Comparison of ENCODE assay signal across 28 cellular contexts in genomic region chr5:32259033-32259432, GRCh38. TPM values are rescaled to one million over a fixed set of nuclear protein-coding genes. Genes with fewer than 3 reads are reported as not detected.
A peak's percentile ranks its signal among the peaks of the same experiment; 100 is the strongest.
DNase-seq lines count a peak whose midpoint lies in the region; ATAC-seq and TF ChIP-seq lines count a peak whose summit lies in the region.
"Had no signal": no experiment of that assay in that cellular context is flagged by ENCODE, and none has a peak within 500 bp of the region (broad histone marks: within the 10 kb centered on the region; RNA-seq: fewer than 3 reads in every experiment).

No MANE protein-coding gene starts in this region.

- DNase-seq in DMS79 treated with DMSO at 0.1 percent for 48 hours (lab: John Stamatoyannopoulos, UW): peak; percentile 36
- DNase-seq in DMS79 (lab: John Stamatoyannopoulos, UW): no peak
- no peak for DNase-seq in activated B cell treated with CpG ODN at 0.5 μM for 24 hours
- DNase-seq in immature natural killer cell: no peak
- DNase-seq in stimulated activated effector memory CD8-positive, alpha-beta T cell treated with anti-CD3 and anti-CD28 coated beads, Interleukin-12 subunit alpha, Interleukin-12 subunit beta, amount 100 ng/mL, for 72 hours (ENCODE audit: low spot score in 2 of 2): no peak
- DNase-seq in NAMALWA (ENCODE audit: low spot score): no peak
- no peak for DNase-seq in erythroblast (lab: John Stamatoyannopoulos, UW)
- DNase-seq: activated CD4-positive, alpha-beta memory T cell treated with anti-CD3 and anti-CD28 coated beads for 36 hours; activated CD4-positive, alpha-beta T cell treated with anti-CD3 and anti-CD28 coated beads for 1 hour; activated naive CD4-positive, alpha-beta T cell treated with anti-CD3 and anti-CD28 coated beads, Interleukin-2, amount 50 U/mL, for 16 hours; amygdala; brain microvascular endothelial cell; EL; Karpas-422; naive B cell; NCI-H1417 treated with DMSO at 0.1 percent for 48 hours; NCI-H2081 treated with DMSO at 0.1 percent for 48 hours; NCI-H2227 treated with DMSO at 0.1 percent for 48 hours; Peyer's patch; SHP77 treated with DMSO at 0.1 percent for 48 hours; stimulated activated CD4-positive, alpha-beta T cell treated with anti-CD3 and anti-CD28 coated beads, Interleukin-4, amount 100 ng/mL, for 24 hours; T-helper 2 cell; trophoblast cell had no signal

- H3K27ac Mint-ChIP-seq in activated B cell treated with CpG ODN at 0.5 μM for 24 hours (peak overlapping the region; percentile 24), immature natural killer cell (peak overlapping the region; percentile 60 to 86 (median 76))
- H3K27ac Mint-ChIP-seq in stimulated activated effector memory CD8-positive, alpha-beta T cell treated with anti-CD3 and anti-CD28 coated beads, Interleukin-12 subunit alpha, Interleukin-12 subunit beta, amount 100 ng/mL, for 72 hours: peak overlapping the region; percentile 79
- H3K27ac Mint-ChIP-seq: activated CD4-positive, alpha-beta memory T cell treated with anti-CD3 and anti-CD28 coated beads for 36 hours; activated T-helper 1 cell treated with anti-CD3 and anti-CD28 coated beads, Interleukin-12 subunit alpha, Interleukin-12 subunit beta, Interleukin-2, Interleukin-4 antibody, amounts not matched to agents 30 ng/mL and 10 ng/mL and 1 ng/mL, durations not matched to agents 14 hours and 24 hours and 36 hours; GM23338 had no signal

- no peak overlapping the region for H3K4me3 Mint-ChIP-seq in activated B cell treated with CpG ODN at 0.5 μM for 24 hours
- H3K4me3 Mint-ChIP-seq in immature natural killer cell: no peak overlapping the region
- H3K4me3 Mint-ChIP-seq in stimulated activated effector memory CD8-positive, alpha-beta T cell treated with anti-CD3 and anti-CD28 coated beads, Interleukin-12 subunit alpha, Interleukin-12 subunit beta, amount 100 ng/mL, for 72 hours: no peak overlapping the region
- H3K4me3 Mint-ChIP-seq: activated CD4-positive, alpha-beta memory T cell treated with anti-CD3 and anti-CD28 coated beads for 36 hours; activated T-helper 1 cell treated with anti-CD3 and anti-CD28 coated beads, Interleukin-12 subunit alpha, Interleukin-12 subunit beta, Interleukin-2, Interleukin-4 antibody, amounts not matched to agents 30 ng/mL and 10 ng/mL and 1 ng/mL, durations not matched to agents 14 hours and 24 hours and 36 hours; CD14-positive monocyte; GM23338; naive B cell had no signal

- POLR2A ChIA-PET in activated B cell treated with CpG ODN at 0.5 μM for 24 hours (lab: Charles Lee): interaction anchor here (1.3 kb wide), 1 partner anchor 10 kb away, joined by 3 read pairs; no protein-coding TSS in a partner anchor

- CTCF ChIA-PET in activated B cell treated with CpG ODN at 0.5 μM for 24 hours (lab: Charles Lee): no interaction called here

- intact Hi-C loops in activated B cell treated with CpG ODN at 0.5 μM for 24 hours (cut with micrococcal nuclease): no loop called here

- H3K9me3 Mint-ChIP-seq in activated B cell treated with CpG ODN at 0.5 μM for 24 hours (peaks cover 9% of the 10 kb centered on the region), immature natural killer cell (no peaks in the 10 kb centered on the region)
- H3K9me3 Mint-ChIP-seq in stimulated activated effector memory CD8-positive, alpha-beta T cell treated with anti-CD3 and anti-CD28 coated beads, Interleukin-12 subunit alpha, Interleukin-12 subunit beta, amount 100 ng/mL, for 72 hours: no peaks in the 10 kb centered on the region
- H3K9me3 Mint-ChIP-seq: activated CD4-positive, alpha-beta memory T cell treated with anti-CD3 and anti-CD28 coated beads for 36 hours; GM23338 had no signal

- H3K36me3 Mint-ChIP-seq in activated B cell treated with CpG ODN at 0.5 μM for 24 hours (ENCODE audit: low read depth) (peaks cover 84% of the 10 kb centered on the region), immature natural killer cell (peaks cover 45 to 73% (median 53%) of the 10 kb centered on the region in 3 donors)
- H3K36me3 Mint-ChIP-seq in stimulated activated effector memory CD8-positive, alpha-beta T cell treated with anti-CD3 and anti-CD28 coated beads, Interleukin-12 subunit alpha, Interleukin-12 subunit beta, amount 100 ng/mL, for 72 hours: peaks cover 91% of the 10 kb centered on the region

- ATAC-seq in activated B cell treated with CpG ODN at 0.5 μM for 24 hours (ENCODE audit: low read depth) (no peak), HG02588 (IDR thresholded peaks at IDR 0.05; ENCODE audit: unreplicated experiment) (no peak)
- ATAC-seq in stimulated activated effector memory CD8-positive, alpha-beta T cell treated with anti-CD3 and anti-CD28 coated beads, Interleukin-12 subunit alpha, Interleukin-12 subunit beta, amount 100 ng/mL, for 72 hours: no peak
- ATAC-seq: GM12878, GM23338 had no signal

- TF ChIP-seq CTCF in activated B cell treated with CpG ODN at 0.5 μM for 24 hours (IDR thresholded peaks at IDR 0.05): no peak

- TF ChIP-seq POLR2A in erythroblast (IDR thresholded peaks at IDR 0.05; ENCODE audit: low read length): no peak

- H3K27me3 Mint-ChIP-seq in activated B cell treated with CpG ODN at 0.5 μM for 24 hours (no peaks in the 10 kb centered on the region), immature natural killer cell (ENCODE audit: low read depth in 3 of 3) (peaks cover 0 to 2% (median 0%) of the 10 kb centered on the region in 3 donors)
- H3K27me3 Mint-ChIP-seq: activated CD4-positive, alpha-beta memory T cell treated with anti-CD3 and anti-CD28 coated beads for 36 hours; naive B cell had no signal

- peaks cover 17% of the 10 kb centered on the region for H3K4me1 Mint-ChIP-seq in activated B cell treated with CpG ODN at 0.5 μM for 24 hours
- H3K4me1 Mint-ChIP-seq in immature natural killer cell: peaks cover 31 to 40% of the 10 kb centered on the region in 2 donors
- H3K4me1 Mint-ChIP-seq in stimulated activated effector memory CD8-positive, alpha-beta T cell treated with anti-CD3 and anti-CD28 coated beads, Interleukin-12 subunit alpha, Interleukin-12 subunit beta, amount 100 ng/mL, for 72 hours: peaks cover 15% of the 10 kb centered on the region

RNA-seq across cellular contexts. Expression of gene MTMR12, which starts 53.7 kb away (rescaled TPM):
- 26.8 and 36.3 TPM in 2 replicates for total RNA-seq in activated B cell treated with CpG ODN at 0.5 μM for 24 hours
- 10 to 100 TPM; 17.2 to 30.5 (median 20.3) TPM for polyA plus RNA-seq in immature natural killer cell

Comparison
In these comparisons a context has a peak if more than half of its experiments do, and no peak if none do; other contexts are left out.
1. H3K27ac Mint-ChIP-seq: peak in every context shown above with its lines; median percentile 79 in stimulated activated effector memory CD8-positive, alpha-beta T cell treated with anti-CD3 and anti-CD28 coated beads, Interleukin-12 subunit alpha, Interleukin-12 subunit beta, amount 100 ng/mL, for 72 hours; 76 in immature natural killer cell; 24 in activated B cell treated with CpG ODN at 0.5 μM for 24 hours.